Comparison of ENCODE assay signal across 30 cellular contexts in the genomic region with DNA sequence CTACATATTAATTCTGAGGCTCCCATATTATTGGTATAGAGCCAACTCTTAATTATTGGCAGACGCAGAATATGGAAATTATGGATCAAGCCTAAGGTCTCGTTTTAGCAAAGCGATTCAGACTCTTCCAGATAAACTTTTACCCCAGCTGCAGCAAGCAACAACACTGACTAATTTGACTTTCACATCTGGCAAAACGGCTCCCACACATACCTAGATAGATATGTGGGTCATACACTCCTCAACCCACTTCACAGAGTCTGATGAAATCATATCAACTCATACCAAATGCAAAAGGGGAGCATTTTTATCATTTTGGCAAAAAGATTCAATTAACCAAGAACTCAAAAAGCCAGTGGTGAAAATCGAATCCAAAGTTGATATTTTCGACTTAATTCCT. TPM values are rescaled to one million over a fixed set of nuclear protein-coding genes. Genes with fewer than 3 reads are reported as not detected.
DNase-seq lines count a peak whose midpoint lies in the region; FAIRE-seq and TF ChIP-seq lines count a peak whose summit lies in the region.
"Had no signal": no experiment of that assay in that cellular context is flagged by ENCODE, and none has a peak within 500 bp of the region (broad histone marks: within the 10 kb centered on the region; RNA-seq: fewer than 3 reads in every experiment).

No MANE protein-coding gene starts in this region.

- peak overlapping the region in 2 of 3 experiments; percentile 6 to 60 for H3K27ac Mint-ChIP-seq in nephron
- H3K27ac Mint-ChIP-seq: CD14-positive monocyte; CD4-positive, alpha-beta memory T cell; CD4-positive, CD25-positive, alpha-beta regulatory T cell; CD8-positive, alpha-beta memory T cell had no signal

- FAIRE-seq in urothelium cell line (lab: Jason Lieb, UNC), result peak; percentile 9
- FAIRE-seq: A204.1, GM12878, GM12892, GM19239 had no signal

- no peaks in the 10 kb centered on the region for H3K27me3 Mint-ChIP-seq in nephron (ENCODE audit: low read depth)

- peaks cover 7% of the 10 kb centered on the region for H3K9me3 Mint-ChIP-seq in nephron

- TF ChIP-seq CTCF in fibroblast of pulmonary artery (IDR thresholded peaks at IDR 0.05; ENCODE audit: low read length, missing control alignments) (no peak), nephron (IDR thresholded peaks at IDR 0.05; ENCODE audit: unreplicated experiment in 3 of 3) (no peak)

- intact Hi-C loops in cardiac septum (cut with DNase I), result no loop called here

- DNase-seq in amniotic epithelial cell (ENCODE audit: low read depth) (peak; percentile 70), fibroblast of pulmonary artery (ENCODE audit: low read depth) (peak; percentile 39), urothelium cell line (ENCODE audit: low spot score) (no peak), H4 (ENCODE audit: low spot score) (no peak), cardiac septum (ENCODE audit: low spot score) (no peak), SW 1271 (lab: John Stamatoyannopoulos, UW) (no peak), dermis blood vessel endothelial cell (no peak)
- DNase-seq: 8988T; ACHN; BE2C; C1 segment of cervical spinal cord; CD4-positive, alpha-beta memory T cell; CD4-positive, CD25-positive, alpha-beta regulatory T cell; CD8-positive, alpha-beta memory T cell; COR-L47; DMS 273 treated with DMSO at 0.1 percent for 48 hours; DMS153; DMS53; DMS79; DND-41; EL; GDM1 had no signal

- H3K4me3 Mint-ChIP-seq in nephron, result no peak overlapping the region
- H3K4me3 Mint-ChIP-seq: CD14-positive monocyte; CD4-positive, alpha-beta memory T cell; CD4-positive, CD25-positive, alpha-beta regulatory T cell; CD8-positive, alpha-beta memory T cell had no signal

- H3K4me1 Mint-ChIP-seq in nephron, result peaks cover 23% of the 10 kb centered on the region
- H3K4me1 Mint-ChIP-seq: CD4-positive, alpha-beta memory T cell; CD4-positive, CD25-positive, alpha-beta regulatory T cell; CD8-positive, alpha-beta memory T cell had no signal

- H3K4me3 ChIP-seq in fibroblast of pulmonary artery (replicated peaks; ENCODE audit: low read depth, low read length), result no peak overlapping the region
- H3K4me3 ChIP-seq: BLaER1, GM12878 had no signal

- H3K36me3 Mint-ChIP-seq in nephron (ENCODE audit: low read depth), result no peaks in the 10 kb centered on the region
- H3K36me3 Mint-ChIP-seq: CD14-positive monocyte; CD4-positive, alpha-beta memory T cell; CD4-positive, CD25-positive, alpha-beta regulatory T cell; CD8-positive, alpha-beta memory T cell had no signal

RNA-seq across cellular contexts. Expression of a gene that starts 36.3 kb away (rescaled TPM):
- total RNA-seq in H4 (2014; rRNA removed; shearing (Covaris generic)), result not detected in 2 replicates
- 28.7 TPM for total RNA-seq in cardiac septum
- total RNA-seq in dermis blood vessel endothelial cell, result 292 and 321 TPM in 2 replicates
- total RNA-seq: CD4-positive, alpha-beta memory T cell; CD4-positive, CD25-positive, alpha-beta regulatory T cell; CD8-positive, alpha-beta memory T cell; G401 had no signal

Comparison
In these comparisons a context has a peak if more than half of its experiments do, and no peak if none do; other contexts are left out.
1. DNase-seq: peak in amniotic epithelial cell (single experiment) and fibroblast of pulmonary artery (single experiment); none in urothelium cell line (single experiment), H4 (single experiment), cardiac septum (single experiment), SW 1271 (0 of 2) and dermis blood vessel endothelial cell (single experiment).
2. RNA of a gene that starts 36.3 kb away (total RNA-seq): 292 to 321 TPM in dermis blood vessel endothelial cell and 28.7 TPM in cardiac septum (single experiment); not detected in H4; every median in the first group is over 10 times any median in the second.